8 cellular contexts compared by ENCODE assay signal in the genomic region with DNA sequence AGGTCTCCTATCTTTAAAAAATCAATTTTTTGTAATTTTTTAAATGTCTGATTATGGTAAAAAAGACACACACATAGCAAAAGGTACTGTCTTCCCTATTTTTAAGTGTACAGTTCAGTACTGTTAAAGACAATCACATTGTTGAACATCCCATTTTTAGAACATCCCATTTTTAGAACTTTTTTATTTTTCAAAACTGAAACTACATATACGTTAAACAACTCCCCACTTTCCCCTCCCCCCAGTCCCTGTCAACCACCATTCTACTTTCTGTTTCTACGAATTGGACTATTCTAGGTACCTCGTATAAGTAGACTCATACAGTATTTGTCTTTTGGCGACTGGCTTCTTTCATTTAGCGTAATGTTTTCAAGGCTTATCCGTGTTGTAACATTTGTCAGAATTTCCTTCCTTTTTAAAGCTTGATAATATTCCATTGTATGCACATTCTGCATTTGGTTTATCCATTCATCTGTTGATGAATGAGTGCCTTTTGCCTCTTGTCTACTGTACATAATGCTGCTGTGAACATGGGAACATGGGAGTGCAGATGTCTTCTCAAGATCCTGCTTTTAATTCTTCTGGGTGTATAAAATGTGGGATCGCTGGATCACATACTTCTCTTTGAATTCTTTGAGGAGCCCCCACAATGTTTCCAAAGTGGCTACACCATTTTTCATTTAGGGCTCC.
A peak's percentile ranks its signal among the peaks of the same experiment; 100 is the strongest.
DNase-seq lines count a peak whose midpoint lies in the region; ATAC-seq and TF ChIP-seq lines count a peak whose summit lies in the region.

No MANE protein-coding gene starts in this region.

- H3K27me3 ChIP-seq in PC-3 (ENCODE audit: low read length) = no peaks in the 10 kb centered on the region

- H3F3A ChIP-seq in PC-3 (ENCODE audit: low read length, unreplicated experiment) = no peaks in the 10 kb centered on the region

- H3K9me3 ChIP-seq in PC-3 (ENCODE audit: low read length) = no peaks in the 10 kb centered on the region

- H2AFZ ChIP-seq in PC-3 (ENCODE audit: low read length) = no peak overlapping the region

- no peak overlapping the region for H3K9ac ChIP-seq in PC-3 (ENCODE audit: low read length)

- no peaks in the 10 kb centered on the region for H4K20me1 ChIP-seq in PC-3 (ENCODE audit: low read length)

- ATAC-seq in HG03135 (IDR thresholded peaks at IDR 0.05; ENCODE audit: unreplicated experiment) (peak; percentile 78), PC-3 (no peak)
- ATAC-seq in activated T-cell treated with anti-CD3 and anti-CD28 coated beads, Interleukin-2, amount 50 U/mL, for 72 hours (replicated peaks in 1 of 2) = peak; percentile 85 to 89

- peak; percentile 30 for DNase-seq in NK-92 treated with Interleukin-12 subunit alpha and Interleukin-12 subunit beta, amount 100 ng/mL, for 24 hours (lab: John Stamatoyannopoulos, UW)
- no peak for DNase-seq in NK-92 (lab: John Stamatoyannopoulos, UW; ENCODE audit: unreplicated experiment)
- peak; percentile 54 to 63 for DNase-seq in activated T-cell treated with anti-CD3 and anti-CD28 coated beads, Interleukin-2, amount 50 U/mL, for 72 hours
- peak; percentile 10 for DNase-seq in stimulated activated CD8-positive, alpha-beta memory T cell treated with anti-CD3 and anti-CD28 coated beads, Interleukin-4, amount 100 ng/mL, for 24 hours (ENCODE audit: low read depth)
- DNase-seq in NCI-H69 (lab: John Stamatoyannopoulos, UW) = no peak
- DNase-seq in PC-3 = no peak
- DNase-seq in OCI-M2 (lab: John Stamatoyannopoulos, UW; ENCODE audit: unreplicated experiment) = no peak

- H3K4me1 ChIP-seq in PC-3 (ENCODE audit: insufficient read depth, low read length) = no peaks in the 10 kb centered on the region

- CTCF ChIA-PET in PC-3 (lab: Charles Lee) = no interaction called here

- no TSS peak for BruUV-seq in PC-3 (replicated peaks; lab: Mats Ljungman, UMichigan)

- POLR2A ChIA-PET in PC-3 (lab: Charles Lee; ENCODE audit: unreplicated experiment) = no interaction called here

- peaks cover 37% of the 10 kb centered on the region for H3K4me1 Mint-ChIP-seq in activated T-cell treated with anti-CD3 and anti-CD28 coated beads, Interleukin-2, amount 50 U/mL, for 72 hours (ENCODE audit: low read depth)

- H3K4me2 ChIP-seq in PC-3 (ENCODE audit: low read length) = no peak overlapping the region

- peaks cover 0 to 2% of the 10 kb centered on the region in 2 donors for H3K36me3 Mint-ChIP-seq in activated T-cell treated with anti-CD3 and anti-CD28 coated beads, Interleukin-2, amount 50 U/mL, for 72 hours (ENCODE audit: insufficient read depth in 2 of 2)

- H3K27ac ChIP-seq in PC-3 (ENCODE audit: low read length) = no peak overlapping the region

- intact Hi-C loops in PC-3 (cut with micrococcal nuclease) = no loop called here

- peaks cover 0 to 2% of the 10 kb centered on the region in 2 donors for H3K9me3 Mint-ChIP-seq in activated T-cell treated with anti-CD3 and anti-CD28 coated beads, Interleukin-2, amount 50 U/mL, for 72 hours

- H3K27ac Mint-ChIP-seq in activated T-cell treated with anti-CD3 and anti-CD28 coated beads, Interleukin-2, amount 50 U/mL, for 72 hours = peak overlapping the region; percentile 45

- no peak for TF ChIP-seq CTCF in PC-3 (conservative IDR thresholded peaks at IDR 0.05; ENCODE audit: low read depth, low read length)

- H3K79me2 ChIP-seq in PC-3 (ENCODE audit: low read length) = no peaks in the 10 kb centered on the region

- H3K9me2 ChIP-seq in PC-3 (replicated peaks; ENCODE audit: low read length) = no peaks in the 10 kb centered on the region

- H3K4me3 ChIP-seq in PC-3 (ENCODE audit: low read length) = no peak overlapping the region

- H3K36me3 ChIP-seq in PC-3 (ENCODE audit: low read depth, low read length) = no peaks in the 10 kb centered on the region

- no peaks in the 10 kb centered on the region for H3K27me3 Mint-ChIP-seq in activated T-cell treated with anti-CD3 and anti-CD28 coated beads, Interleukin-2, amount 50 U/mL, for 72 hours (ENCODE audit: low read depth)

- peak overlapping the region; percentile 58 to 79 for H3K4me3 Mint-ChIP-seq in activated T-cell treated with anti-CD3 and anti-CD28 coated beads, Interleukin-2, amount 50 U/mL, for 72 hours

Comparison
In these comparisons a context has a peak if more than half of its experiments do, and no peak if none do; other contexts are left out.
1. DNase-seq: peak in NK-92 treated with Interleukin-12 subunit alpha and Interleukin-12 subunit beta, amount 100 ng/mL, for 24 hours (single experiment), activated T-cell treated with anti-CD3 and anti-CD28 coated beads, Interleukin-2, amount 50 U/mL, for 72 hours (2 of 2) and stimulated activated CD8-positive, alpha-beta memory T cell treated with anti-CD3 and anti-CD28 coated beads, Interleukin-4, amount 100 ng/mL, for 24 hours (single experiment); none in NK-92 (single experiment), NCI-H69 (single experiment), PC-3 (single experiment) and OCI-M2 (single experiment).